Comparison of ENCODE assay signal across 8 cellular contexts in the genomic region with DNA sequence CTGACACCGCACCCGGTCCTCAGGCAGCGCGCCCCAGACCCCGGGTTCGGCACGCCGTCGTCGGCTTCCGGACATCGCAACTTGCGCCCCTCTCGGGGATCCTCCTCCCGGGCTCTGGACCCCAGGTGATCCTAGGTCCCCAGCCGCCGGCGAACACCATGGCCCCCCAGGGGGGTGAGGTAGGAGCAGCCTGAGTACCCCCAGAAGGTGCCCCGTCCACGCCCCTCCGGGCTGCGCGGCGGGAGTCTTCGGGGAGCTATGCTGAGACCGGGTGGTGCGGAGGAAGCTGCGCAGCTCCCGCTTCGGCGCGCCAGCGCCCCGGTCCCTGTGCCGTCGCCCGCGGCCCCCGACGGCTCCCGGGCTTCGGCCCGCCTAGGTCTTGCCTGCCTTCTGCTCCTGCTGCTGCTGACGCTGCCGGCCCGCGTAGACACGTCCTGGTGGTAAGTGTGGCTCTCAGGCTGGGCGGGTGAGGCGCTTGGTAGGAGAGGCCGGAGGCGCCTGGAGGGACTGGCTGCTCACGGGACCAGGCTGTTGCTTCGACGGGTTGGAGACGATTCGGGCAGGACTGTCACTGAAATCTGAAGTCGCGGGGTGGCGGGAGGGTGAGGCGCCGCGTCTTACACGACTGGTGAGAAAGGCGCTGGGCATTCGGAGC. TPM values are rescaled to one million over a fixed set of nuclear protein-coding genes. Genes with fewer than 3 reads are reported as not detected.
DNase-seq lines count a peak whose midpoint lies in the region; ATAC-seq and TF ChIP-seq lines count a peak whose summit lies in the region.

No MANE protein-coding gene starts in this region.

- H4K91ac ChIP-seq in mesenchymal stem cell (ENCODE audit: low read length): peak overlapping the region; percentile 63

- H3K9me2 ChIP-seq in PC-3 (replicated peaks; ENCODE audit: low read length): no peaks in the 10 kb centered on the region

- H3K4me2 ChIP-seq in PC-3 (ENCODE audit: low read length) (peak overlapping the region; percentile 98), mesenchymal stem cell (ENCODE audit: low read length, poor library complexity, severe bottlenecking) (peak overlapping the region; percentile 78)

- peak overlapping the region in 1 of 2 experiments; percentile 85 for H2BK12ac ChIP-seq in mesenchymal stem cell (ENCODE audit: low read length in 2 of 2)

- H3K27ac ChIP-seq in PC-3 (ENCODE audit: low read length) (no peak overlapping the region), mesenchymal stem cell (ENCODE audit: low read length, poor library complexity, severe bottlenecking) (no peak overlapping the region), upper lobe of left lung (peak overlapping the region in 3 of 4 donors; percentile 18 to 77 (median 61))

- H3K27me3 ChIP-seq in PC-3 (ENCODE audit: low read length) (no peaks in the 10 kb centered on the region), mesenchymal stem cell (ENCODE audit: control insufficient read depth in 1 of 2, insufficient read depth in 1 of 2, low read length in 2 of 2) (peaks cover 0 to 53% of the 10 kb centered on the region in 2 experiments), upper lobe of left lung (peaks cover 0 to 21% (median 2%) of the 10 kb centered on the region in 4 donors)

- no peak for TF ChIP-seq EP300 in upper lobe of left lung (IDR thresholded peaks at IDR 0.05)

- no peaks in the 10 kb centered on the region for H4K20me1 ChIP-seq in PC-3 (ENCODE audit: low read length)

- TF ChIP-seq POLR2A in upper lobe of left lung (IDR thresholded peaks at IDR 0.05): no peak

- peak overlapping the region; percentile 6 to 60 for H3K4ac ChIP-seq in mesenchymal stem cell (ENCODE audit: low read depth in 1 of 2, low read length in 2 of 2)

- no peak for DNase-seq in PC-3
- no peak for DNase-seq in choroid plexus epithelial cell (ENCODE audit: low read depth)
- DNase-seq in mesenchymal stem cell: peak; percentile 53
- peak; percentile 29 to 90 for DNase-seq in upper lobe of left lung
- DNase-seq in DMS79 treated with DMSO at 0.1 percent for 48 hours (lab: John Stamatoyannopoulos, UW): no peak

- ATAC-seq in GM18498 (IDR thresholded peaks at IDR 0.05; ENCODE audit: unreplicated experiment) (peak; percentile 32), PC-3 (no peak), upper lobe of left lung (ENCODE audit: low FRiP score in 2 of 2) (peak in 1 of 2 donors; percentile 40), GM21526 (IDR thresholded peaks at IDR 0.05; ENCODE audit: low FRiP score, unreplicated experiment) (no peak), HG02973 (IDR thresholded peaks at IDR 0.05; ENCODE audit: unreplicated experiment) (no peak)

- peak overlapping the region; percentile 26 for H2BK5ac ChIP-seq in mesenchymal stem cell (ENCODE audit: low read depth, low read length, poor library complexity, severe bottlenecking)

- WGBS in mesenchymal stem cell: 5% methylated on average over 59 of the region's 66 CpGs
- 42 to 48% methylated on average over 18 to 20 of the region's 66 CpGs for WGBS in upper lobe of left lung, 2 donors

- H3K79me1 ChIP-seq in mesenchymal stem cell (replicated peaks; ENCODE audit: low read length, poor library complexity, severe bottlenecking): peaks cover 9% of the 10 kb centered on the region

- H3K4me3 ChIP-seq in PC-3 (ENCODE audit: low read length) (peak overlapping the region; percentile 72; the same call in 1 of the 2 replicates), choroid plexus epithelial cell (ENCODE audit: low read depth, low read length) (peak overlapping the region; percentile 61), mesenchymal stem cell (ENCODE audit: insufficient read depth in 1 of 2, low read depth in 1 of 2, low read length in 2 of 2) (peak overlapping the region; percentile 73 to 82), upper lobe of left lung (peak overlapping the region; percentile 37 to 62 (median 56))

- peak overlapping the region in 1 of 2 experiments; percentile 31 for H3K14ac ChIP-seq in mesenchymal stem cell (ENCODE audit: low read length in 2 of 2)

- TF ChIP-seq CTCF in PC-3 (conservative IDR thresholded peaks at IDR 0.05; ENCODE audit: low read depth, low read length) (no peak), choroid plexus epithelial cell (conservative IDR thresholded peaks at IDR 0.05; ENCODE audit: low read depth, low read length) (no peak), upper lobe of left lung (IDR thresholded peaks at IDR 0.05) (no peak)

- H3K36me3 ChIP-seq in PC-3 (ENCODE audit: low read depth, low read length) (no peaks in the 10 kb centered on the region), mesenchymal stem cell (ENCODE audit: control insufficient read depth in 1 of 2, insufficient read depth in 2 of 2, low read depth in 1 of 2, low read length in 2 of 2) (no peaks in the 10 kb centered on the region), upper lobe of left lung (no peaks in the 10 kb centered on the region)

- peak overlapping the region in 1 of 2 experiments; percentile 66 for H3K23ac ChIP-seq in mesenchymal stem cell (ENCODE audit: low read length in 2 of 2)

- CTCF ChIA-PET in PC-3 (lab: Charles Lee): no interaction called here

- H3K18ac ChIP-seq in mesenchymal stem cell (ENCODE audit: low read depth in 1 of 2, low read length in 2 of 2): peak overlapping the region; percentile 76 to 77

- H3K79me2 ChIP-seq in PC-3 (ENCODE audit: low read length): no peaks in the 10 kb centered on the region

- intact Hi-C loops in PC-3 (cut with micrococcal nuclease): no loop called here

- peak overlapping the region; percentile 54 for H2BK120ac ChIP-seq in mesenchymal stem cell (ENCODE audit: low read depth, low read length)

- no peaks in the 10 kb centered on the region for H3F3A ChIP-seq in PC-3 (ENCODE audit: low read length, unreplicated experiment)

- peak overlapping the region; percentile 65 for H2BK15ac ChIP-seq in mesenchymal stem cell (ENCODE audit: low read depth, poor library complexity, severe bottlenecking)

- no TSS peak for BruUV-seq in PC-3 (replicated peaks; lab: Mats Ljungman, UMichigan)

- H4K8ac ChIP-seq in mesenchymal stem cell (ENCODE audit: low read length): peak overlapping the region; percentile 52

- H3K4me1 ChIP-seq in PC-3 (ENCODE audit: insufficient read depth, low read length): peaks cover 7% of the 10 kb centered on the region; the same call in 1 of the 2 replicates
- H3K4me1 ChIP-seq in mesenchymal stem cell (ENCODE audit: control insufficient read depth, insufficient read depth, low read depth, low read length): peaks cover 43% of the 10 kb centered on the region
- peaks cover 16 to 40% (median 21%) of the 10 kb centered on the region in 4 donors for H3K4me1 ChIP-seq in upper lobe of left lung

- H3K9ac ChIP-seq in PC-3 (ENCODE audit: low read length): no peak overlapping the region
- H3K9ac ChIP-seq in mesenchymal stem cell (ENCODE audit: low read length): no peak overlapping the region

- POLR2A ChIA-PET in PC-3 (lab: Charles Lee; ENCODE audit: unreplicated experiment): no interaction called here

- H2AFZ ChIP-seq in PC-3 (ENCODE audit: low read length) (peak overlapping the region; percentile 95; the same call in 1 of the 2 replicates), mesenchymal stem cell (ENCODE audit: low read depth, low read length) (peak overlapping the region; percentile 59)

- no peak overlapping the region for H2AK5ac ChIP-seq in mesenchymal stem cell (ENCODE audit: low read length, severe bottlenecking)

- H3K9me3 ChIP-seq in PC-3 (ENCODE audit: low read length): no peaks in the 10 kb centered on the region
- H3K9me3 ChIP-seq in mesenchymal stem cell (ENCODE audit: control insufficient read depth, low read length): no peaks in the 10 kb centered on the region
- no peaks in the 10 kb centered on the region for H3K9me3 ChIP-seq in upper lobe of left lung

RNA-seq across cellular contexts. Expression of a gene that starts 0.4 kb away (rescaled TPM):
- total RNA-seq in PC-3 (2014; rRNA removed) (0.46 and 0.55 TPM in 2 replicates), upper lobe of left lung (10 to 100 TPM in 3 of 6 donors, 1 to 10 TPM in 3; 4.5 to 19.9 (median 9.5) TPM)
- 22.9 TPM for polyA plus RNA-seq in mesenchymal stem cell (2013, experiment 1 of 2)
- polyA plus RNA-seq in mesenchymal stem cell (2013, experiment 2 of 2): 22.8 TPM

Comparison
In these comparisons a context has a peak if more than half of its experiments do, and no peak if none do; other contexts are left out.
1. DNase-seq: peak in mesenchymal stem cell (single experiment) and upper lobe of left lung (2 of 2); none in PC-3 (single experiment), choroid plexus epithelial cell (single experiment) and DMS79 treated with DMSO at 0.1 percent for 48 hours (single experiment).
2. H3K27ac ChIP-seq: peak in upper lobe of left lung (3 of 4); none in PC-3 (single experiment) and mesenchymal stem cell (single experiment).
3. Peak in every context shown above with its lines, with median percentiles within 50 percentile points of each other: H3K4me3 ChIP-seq.